In genomic region chr7:4738711-4739527, GRCh38 we compare ENCODE assay signal across 8 cellular contexts. TPM values are rescaled to one million over a fixed set of nuclear protein-coding genes. Genes with fewer than 3 reads are reported as not detected.
DNase-seq lines count a peak whose midpoint lies in the region; ATAC-seq and TF ChIP-seq lines count a peak whose summit lies in the region.

No MANE protein-coding gene starts in this region.

- peaks cover 21% of the 10 kb centered on the region for H3K36me3 Mint-ChIP-seq in activated T-cell treated with anti-CD3 and anti-CD28 coated beads, Interleukin-2, amount 50 U/mL, for 4 hours (ENCODE audit: insufficient read depth)

- H3K4me3 Mint-ChIP-seq in activated T-cell treated with anti-CD3 and anti-CD28 coated beads, Interleukin-2, amount 50 U/mL, for 4 hours: peak overlapping the region; percentile 73

- H3K9me3 Mint-ChIP-seq in activated T-cell treated with anti-CD3 and anti-CD28 coated beads, Interleukin-2, amount 50 U/mL, for 4 hours: no peaks in the 10 kb centered on the region

- H3K4me2 ChIP-seq in MM.1S (ENCODE audit: low read depth, low read length): peak overlapping the region; percentile 71

- no peaks in the 10 kb centered on the region for H3K27me3 Mint-ChIP-seq in activated T-cell treated with anti-CD3 and anti-CD28 coated beads, Interleukin-2, amount 50 U/mL, for 4 hours (ENCODE audit: low read depth)

- peak; percentile 61 to 69 for ATAC-seq in activated T-cell treated with anti-CD3 and anti-CD28 coated beads, Interleukin-2, amount 50 U/mL, for 4 hours
- no peak for ATAC-seq in HG03139 (IDR thresholded peaks at IDR 0.05; ENCODE audit: unreplicated experiment)

- peaks cover 57% of the 10 kb centered on the region for H3K4me1 Mint-ChIP-seq in activated T-cell treated with anti-CD3 and anti-CD28 coated beads, Interleukin-2, amount 50 U/mL, for 4 hours (ENCODE audit: low read depth)

- no peaks in the 10 kb centered on the region for H3K27me3 ChIP-seq in MM.1S (replicated peaks; ENCODE audit: insufficient read depth, low read length)

- peak; percentile 67 for DNase-seq in Caki2 (ENCODE audit: low read depth)
- DNase-seq in MM.1S: peak; percentile 29
- no peak for DNase-seq in activated T-cell treated with anti-CD3 and anti-CD28 coated beads, Interleukin-2, amount 50 U/mL, for 4 hours
- DNase-seq in foreskin fibroblast: peak; percentile 84 to 88
- DNase-seq in pons (ENCODE audit: low spot score): peak; percentile 71
- no peak for DNase-seq in GM19240 (ENCODE audit: insufficient read length, low spot score)
- DNase-seq in AML-193 (lab: John Stamatoyannopoulos, UW): no peak

- H2AFZ ChIP-seq in MM.1S (ENCODE audit: low read length): no peak overlapping the region

- H3K4me3 ChIP-seq in MM.1S (ENCODE audit: low read length) (peak overlapping the region; percentile 37), foreskin fibroblast (ENCODE audit: low read depth in 1 of 2, low read length in 2 of 2) (no peak overlapping the region)

- in situ Hi-C loops in Caki2 (cut with HindIII; ENCODE audit: low pct_unique_long_range_greater_than_20kb, low sequenced_read_pairs): no loop called here

- H3K4me1 ChIP-seq in MM.1S (ENCODE audit: low read length): peaks cover 7% of the 10 kb centered on the region

- H3K9me2 ChIP-seq in MM.1S (replicated peaks; ENCODE audit: insufficient read depth, low read length): no peaks in the 10 kb centered on the region

- H3K79me2 ChIP-seq in MM.1S (ENCODE audit: low read length): peaks cover 72% of the 10 kb centered on the region

- peak overlapping the region; percentile 72 for H3K27ac ChIP-seq in MM.1S (ENCODE audit: low read length)

- no peaks in the 10 kb centered on the region for H4K20me1 ChIP-seq in MM.1S (ENCODE audit: insufficient read depth, low read length)

- no peaks in the 10 kb centered on the region for H3K9me3 ChIP-seq in MM.1S (replicated peaks; ENCODE audit: insufficient read depth, low read length)

- 0 out of 2 replicates have a peak, but pooled peaks cover 2% of the 10 kb centered on the region for H3K36me3 ChIP-seq in MM.1S (replicated peaks; ENCODE audit: insufficient read depth, low read length)

- TF ChIP-seq CTCF in MM.1S (IDR thresholded peaks at IDR 0.05; ENCODE audit: low read length): no peak
- TF ChIP-seq CTCF in foreskin fibroblast (IDR thresholded peaks at IDR 0.05; ENCODE audit: low read depth, low read length): peak; percentile 6

- peak overlapping the region; percentile 55 for H3K9ac ChIP-seq in MM.1S (ENCODE audit: low read length)

- H3F3A ChIP-seq in MM.1S (ENCODE audit: insufficient read depth, low read length): peaks cover 18% of the 10 kb centered on the region

RNA-seq across cellular contexts. Expression of gene AP5Z1, which starts 36.5 kb away (rescaled TPM):
- 20.2 and 29.8 TPM in 2 replicates for total RNA-seq in Caki2 (2014; rRNA removed; shearing (Covaris generic); ENCODE audit: low replicate concordance)
- total RNA-seq in activated T-cell treated with anti-CD3 and anti-CD28 coated beads, Interleukin-2, amount 50 U/mL, for 4 hours: 10 to 100 TPM; 81.1 to 92.3 (median 84.4) TPM

RNA-seq across cellular contexts. Expression of gene FOXK1, which starts 56.8 kb away (rescaled TPM):
- total RNA-seq in Caki2 (2014; rRNA removed; shearing (Covaris generic); ENCODE audit: low replicate concordance): 13.2 and 19.8 TPM in 2 replicates
- 10 to 100 TPM; 46.6 to 47.9 (median 46.8) TPM for total RNA-seq in activated T-cell treated with anti-CD3 and anti-CD28 coated beads, Interleukin-2, amount 50 U/mL, for 4 hours

Comparison
In these comparisons a context has a peak if more than half of its experiments do, and no peak if none do; other contexts are left out.
1. DNase-seq: peak in Caki2 (single experiment), MM.1S (single experiment), foreskin fibroblast (2 of 2) and pons (single experiment); none in activated T-cell treated with anti-CD3 and anti-CD28 coated beads, Interleukin-2, amount 50 U/mL, for 4 hours (single experiment), GM19240 (single experiment) and AML-193 (0 of 2).